In genomic region chr19:10500247-10500592, GRCh38 we compare ENCODE assay signal across 15 cellular contexts. TPM values are rescaled to one million over a fixed set of nuclear protein-coding genes. Genes with fewer than 3 reads are reported as not detected.
DNase-seq lines count a peak whose midpoint lies in the region; ATAC-seq, FAIRE-seq and TF ChIP-seq lines count a peak whose summit lies in the region.
"Had no signal": no experiment of that assay in that cellular context is flagged by ENCODE, and none has a peak within 500 bp of the region (broad histone marks: within the 10 kb centered on the region; RNA-seq: fewer than 3 reads in every experiment).

No MANE protein-coding gene starts in this region.

- H3K27me3 ChIP-seq in SK-N-SH (ENCODE audit: insufficient read depth) = no peaks in the 10 kb centered on the region
- no peaks in the 10 kb centered on the region for H3K27me3 ChIP-seq in HUES64 (ENCODE audit: insufficient read depth, low read length)
- H3K27me3 ChIP-seq in astrocyte (ENCODE audit: insufficient read depth, low read length) = no peaks in the 10 kb centered on the region
- no peaks in the 10 kb centered on the region for H3K27me3 ChIP-seq in HAP-1 (ENCODE audit: low read depth)
- H3K27me3 ChIP-seq: tibial nerve had no signal

- no peaks in the 10 kb centered on the region for H3K9me2 ChIP-seq in SK-N-SH

- H3K4me1 ChIP-seq in SK-N-SH (ENCODE audit: control insufficient read depth in 1 of 2, insufficient read depth in 2 of 2, low read depth in 1 of 2, low read length in 1 of 2) = peaks cover 3 to 4% of the 10 kb centered on the region in 2 experiments; a peak in 1 of 4 replicates
- peaks cover 15% of the 10 kb centered on the region; the same call in 1 of the 2 replicates for H3K4me1 ChIP-seq in HUES64 (ENCODE audit: insufficient read depth, low read length)
- H3K4me1 ChIP-seq in astrocyte (ENCODE audit: insufficient read depth, low read length) = peaks cover 7% of the 10 kb centered on the region
- H3K4me1 ChIP-seq in HAP-1 = peaks cover 11% of the 10 kb centered on the region

- CTCF ChIA-PET in SK-N-SH (lab: Yijun Ruan, JAX) = interaction anchor here (1.1 to 1.9 kb wide), 2 partner anchors 10 to 12 kb away, joined by 3 to 10 read pairs; no protein-coding TSS in a partner anchor

- WGBS in SK-N-SH (ENCODE audit: low lambda C conversion rate) = 93% methylated on average over 2 of the region's 2 CpGs
- 52% methylated on average over 2 of the region's 2 CpGs for WGBS in HUES64

- H3K36me3 Mint-ChIP-seq in astrocyte (ENCODE audit: low read depth, unreplicated experiment) (peaks cover 18% of the 10 kb centered on the region), nephron progenitor cell (ENCODE audit: low read depth) (peaks cover 31% of the 10 kb centered on the region)

- in situ Hi-C loops in HAP-1 (cut with MboI; ENCODE audit: low sequenced_read_pairs) = no loop called here

- no peak for FAIRE-seq in astrocyte (lab: Jason Lieb, UNC)
- FAIRE-seq: small intestine had no signal

- H3K27ac ChIP-seq in SK-N-SH (ENCODE audit: low read depth in 2 of 2, low read length in 1 of 2) (no peak overlapping the region), HUES64 (ENCODE audit: low read depth, low read length) (peak overlapping the region; percentile 62; the same call in 1 of the 2 replicates), astrocyte (ENCODE audit: low read depth, low read length) (no peak overlapping the region)

- ATAC-seq in SK-N-SH treated with all-trans-retinoic acid at 6 μM for 48 hours = no peak
- ATAC-seq in GM21528 (IDR thresholded peaks at IDR 0.05; ENCODE audit: low FRiP score, unreplicated experiment) = no peak

- H2AFZ ChIP-seq in SK-N-SH (ENCODE audit: low read depth) (no peak overlapping the region), astrocyte (ENCODE audit: low read depth, low read length) (no peak overlapping the region)

- H3K9me3 Mint-ChIP-seq in astrocyte (ENCODE audit: unreplicated experiment) (no peaks in the 10 kb centered on the region), nephron progenitor cell (no peaks in the 10 kb centered on the region)

- peaks cover 5% of the 10 kb centered on the region for H3F3A ChIP-seq in SK-N-SH (replicated peaks; ENCODE audit: insufficient read depth)

- H3K27me3 Mint-ChIP-seq in astrocyte (ENCODE audit: low read depth, unreplicated experiment) (no peaks in the 10 kb centered on the region), nephron progenitor cell (ENCODE audit: low read depth, poor library complexity) (no peaks in the 10 kb centered on the region)

- H3K79me2 ChIP-seq in SK-N-SH (ENCODE audit: insufficient read depth) (peaks cover 73% of the 10 kb centered on the region), astrocyte (ENCODE audit: insufficient read depth, low read length) (peaks cover 53% of the 10 kb centered on the region)

- TF ChIP-seq EP300 in SK-N-SH (IDR thresholded peaks at IDR 0.05; ENCODE audit: borderline replicate concordance in 1 of 2, low read depth in 1 of 2, low read length in 1 of 2) = no peak

- H3K9me3 ChIP-seq in SK-N-SH (no peaks in the 10 kb centered on the region), HUES64 (ENCODE audit: insufficient read depth, low read depth, low read length) (no peaks in the 10 kb centered on the region), astrocyte (ENCODE audit: insufficient read depth, low read depth, low read length) (no peaks in the 10 kb centered on the region), HAP-1 (no peaks in the 10 kb centered on the region)
- H3K9me3 ChIP-seq: tibial nerve had no signal

- H3K9ac ChIP-seq in SK-N-SH = no peak overlapping the region
- no peak overlapping the region for H3K9ac ChIP-seq in HUES64 (ENCODE audit: low read depth, low read length)
- no peak overlapping the region for H3K9ac ChIP-seq in astrocyte (ENCODE audit: low read length)

- POLR2A ChIA-PET in SK-N-SH (lab: Yijun Ruan, JAX) = no interaction called here

- H3K4me3 ChIP-seq in SK-N-SH (ENCODE audit: low read depth in 2 of 2, low read length in 1 of 2) (no peak overlapping the region), HUES64 (ENCODE audit: low read length) (0 out of 2 replicates have a peak overlapping the region, but pooled peaks have one; percentile 3), astrocyte (ENCODE audit: insufficient read depth, low read depth, low read length) (no peak overlapping the region), HAP-1 (no peak overlapping the region)
- H3K4me3 ChIP-seq: tibial nerve had no signal

- TF ChIP-seq RAD21 in SK-N-SH (IDR thresholded peaks at IDR 0.05; ENCODE audit: low read length) = no peak

- TF ChIP-seq CTCF in SK-N-SH (IDR thresholded peaks at IDR 0.05) (no peak), astrocyte (IDR thresholded peaks at IDR 0.05; ENCODE audit: insufficient read depth, low read depth, low read length) (no peak), nephron progenitor cell (IDR thresholded peaks at IDR 0.05) (no peak)

- no peak overlapping the region for H3K27ac Mint-ChIP-seq in astrocyte (ENCODE audit: unreplicated experiment)
- H3K27ac Mint-ChIP-seq in nephron progenitor cell = peak overlapping the region; percentile 21

- H3K36me3 ChIP-seq in SK-N-SH (replicated peaks in 1 of 2; ENCODE audit: control insufficient read depth in 1 of 2, insufficient read depth in 2 of 2, low read length in 1 of 2) (peaks cover 8 to 21% of the 10 kb centered on the region in 2 experiments), HUES64 (ENCODE audit: insufficient read depth, low read length) (peaks cover 41% of the 10 kb centered on the region), astrocyte (ENCODE audit: insufficient read depth, low read length) (peaks cover 10% of the 10 kb centered on the region), HAP-1 (replicated peaks) (peaks cover 57% of the 10 kb centered on the region)

- H3K4me3 Mint-ChIP-seq in astrocyte (ENCODE audit: unreplicated experiment) (peak overlapping the region; percentile 71), nephron progenitor cell (peak overlapping the region; percentile 75)

- H3K4me2 ChIP-seq in SK-N-SH (no peak overlapping the region), astrocyte (ENCODE audit: low read length) (no peak overlapping the region)

- DNase-seq in SK-N-SH = no peak
- DNase-seq in astrocyte (ENCODE audit: low read depth) = no peak
- DNase-seq in nephron progenitor cell = no peak
- DNase-seq in NCI-H526 (lab: John Stamatoyannopoulos, UW) = no peak
- DNase-seq in HAP-1 (ENCODE audit: low spot score in 2 of 2) = no peak
- DNase-seq: 8988T; activated CD4-positive, alpha-beta T cell treated with anti-CD3 and anti-CD28 coated beads, Interleukin-2, amount 50 U/mL, for 48 hours; aorta; kidney glomerular epithelial cell; NCI-H2171 treated with DMSO at 0.1 percent for 48 hours; small intestine had no signal

- peaks cover 8% of the 10 kb centered on the region; the same call in 1 of the 2 replicates for H4K20me1 ChIP-seq in SK-N-SH (ENCODE audit: insufficient read depth)
- peaks cover 35% of the 10 kb centered on the region for H4K20me1 ChIP-seq in astrocyte (ENCODE audit: insufficient read depth, low read length)

- H3K4me1 Mint-ChIP-seq in astrocyte (ENCODE audit: low read depth, unreplicated experiment) (peaks cover 3% of the 10 kb centered on the region), nephron progenitor cell (peaks cover 17% of the 10 kb centered on the region)

TF ChIP-seq in SK-N-SH treated with all-trans-retinoic acid at 6 μM for 48 hours, 23 proteins besides CTCF, POLR2A, EP300 and RAD21:
- TF ChIP-seq ZFP3 (CRISPR knock-in tag; IDR thresholded peaks at IDR 0.05) = peak; percentile 99
- TF ChIP-seq SNAI2 (CRISPR knock-in tag; IDR thresholded peaks at IDR 0.05) = no peak

TF ChIP-seq in SK-N-SH, 30 proteins besides CTCF, POLR2A, EP300 and RAD21 (continues in another document):
- no peak for TF ChIP-seq RCOR1 (IDR thresholded peaks at IDR 0.05; ENCODE audit: low read length)
- TF ChIP-seq FOXM1 (IDR thresholded peaks at IDR 0.05; ENCODE audit: low read depth) = no peak
- no peak for TF ChIP-seq SIN3A (IDR thresholded peaks at IDR 0.05; ENCODE audit: borderline replicate concordance, low read depth, low read length)
- TF ChIP-seq ZBTB33 (IDR thresholded peaks at IDR 0.05; ENCODE audit: borderline replicate concordance, low read depth) = no peak
- TF ChIP-seq NRF1 (IDR thresholded peaks at IDR 0.05; ENCODE audit: low read depth, low read length) = no peak
- no peak for TF ChIP-seq NFIC (IDR thresholded peaks at IDR 0.05; ENCODE audit: borderline replicate concordance)
- no peak for TF ChIP-seq POLR2AphosphoS5 (IDR thresholded peaks at IDR 0.05; ENCODE audit: low read depth, low read length)

RNA-seq across cellular contexts. Expression of gene KEAP1, which starts 2.9 kb away (rescaled TPM):
- 53.8 and 72.9 TPM in 2 replicates for polyA plus RNA-seq in SK-N-SH (2012; rRNA removed)
- 42.4 and 51.7 TPM in 2 replicates for polyA plus RNA-seq in SK-N-SH (2012; cell fraction: cytosol; rRNA removed)
- 66.2 and 72.6 TPM in 2 replicates for polyA plus RNA-seq in SK-N-SH (2012; cell fraction: nucleus; rRNA removed)
- 55.3 TPM for polyA plus RNA-seq in HUES64 (2013, experiment 1 of 2)
- polyA plus RNA-seq in HUES64 (2013, experiment 2 of 2) = 51.2 TPM
- 43.6 and 49.4 TPM in 2 replicates for total RNA-seq in astrocyte

RNA-seq across cellular contexts. Expression of gene S1PR5, which starts 17.0 kb away (rescaled TPM):
- polyA plus RNA-seq in SK-N-SH (2012; rRNA removed) = 0.32 and 0.36 TPM in 2 replicates
- 0.36 and 0.39 TPM in 2 replicates for polyA plus RNA-seq in SK-N-SH (2012; cell fraction: cytosol; rRNA removed)
- 0.21 and 0.24 TPM in 2 replicates for polyA plus RNA-seq in SK-N-SH (2012; cell fraction: nucleus; rRNA removed)
- polyA plus RNA-seq in HUES64 (2013, experiment 1 of 2) = 1.1 TPM
- 1.0 TPM for polyA plus RNA-seq in HUES64 (2013, experiment 2 of 2)
- total RNA-seq in astrocyte = 1.00 and 1.1 TPM in 2 replicates

RNA-seq across cellular contexts. Expression of gene ATG4D, which starts 43.5 kb away (rescaled TPM):
- 19.7 and 22.6 TPM in 2 replicates for polyA plus RNA-seq in SK-N-SH (2012; rRNA removed)
- polyA plus RNA-seq in SK-N-SH (2012; cell fraction: cytosol; rRNA removed) = 8.8 and 15.2 TPM in 2 replicates
- polyA plus RNA-seq in SK-N-SH (2012; cell fraction: nucleus; rRNA removed) = 65.8 and 70.8 TPM in 2 replicates
- polyA plus RNA-seq in HUES64 (2013, experiment 1 of 2) = 23.6 TPM
- 24.9 TPM for polyA plus RNA-seq in HUES64 (2013, experiment 2 of 2)
- 23.5 and 24.8 TPM in 2 replicates for total RNA-seq in astrocyte
